ENCODE assay signal across 13 cellular contexts in genomic region chr9:73575071-73575470, GRCh38.
DNase-seq lines count a peak whose midpoint lies in the region; ATAC-seq lines count a peak whose summit lies in the region.
"Had no signal": no experiment of that assay in that cellular context is flagged by ENCODE, and none has a peak within 500 bp of the region (broad histone marks: within the 10 kb centered on the region; RNA-seq: fewer than 3 reads in every experiment).

No MANE protein-coding gene starts in this region.

- no peaks in the 10 kb centered on the region for H3K4me1 Mint-ChIP-seq in stimulated activated memory B cell treated with anti-CD40 and anti-IgM and Interleukin-4, amounts not matched to agents 10 μg/mL and 1 μg/mL and 100 μg/mL, for 72 hours
- H3K4me1 Mint-ChIP-seq: CD8-positive, alpha-beta memory T cell had no signal

- H3K4me3 Mint-ChIP-seq in stimulated activated memory B cell treated with anti-CD40 and anti-IgM and Interleukin-4, amounts not matched to agents 10 μg/mL and 1 μg/mL and 100 μg/mL, for 72 hours = no peak overlapping the region
- H3K4me3 Mint-ChIP-seq: CD8-positive, alpha-beta memory T cell had no signal

- no peaks in the 10 kb centered on the region for H3K36me3 Mint-ChIP-seq in stimulated activated memory B cell treated with anti-CD40 and anti-IgM and Interleukin-4, amounts not matched to agents 10 μg/mL and 1 μg/mL and 100 μg/mL, for 72 hours
- H3K36me3 Mint-ChIP-seq: CD8-positive, alpha-beta memory T cell had no signal

- no peak overlapping the region for H3K27ac Mint-ChIP-seq in stimulated activated memory B cell treated with anti-CD40 and anti-IgM and Interleukin-4, amounts not matched to agents 10 μg/mL and 1 μg/mL and 100 μg/mL, for 72 hours
- H3K27ac Mint-ChIP-seq: CD8-positive, alpha-beta memory T cell had no signal

- no peaks in the 10 kb centered on the region for H3K9me3 Mint-ChIP-seq in stimulated activated memory B cell treated with anti-CD40 and anti-IgM and Interleukin-4, amounts not matched to agents 10 μg/mL and 1 μg/mL and 100 μg/mL, for 72 hours

- ATAC-seq in stimulated activated memory B cell treated with anti-CD40 and anti-IgM and Interleukin-4, amounts not matched to agents 10 μg/mL and 1 μg/mL and 100 μg/mL, for 72 hours = no peak
- ATAC-seq: GM12878 had no signal

- no peaks in the 10 kb centered on the region for H3K27me3 Mint-ChIP-seq in stimulated activated memory B cell treated with anti-CD40 and anti-IgM and Interleukin-4, amounts not matched to agents 10 μg/mL and 1 μg/mL and 100 μg/mL, for 72 hours
- H3K27me3 Mint-ChIP-seq: CD8-positive, alpha-beta memory T cell had no signal

- DNase-seq in NCI-H1092 treated with DMSO at 0.1 percent for 48 hours (lab: John Stamatoyannopoulos, UW) = peak; percentile 69
- DNase-seq in NCI-H1092 (lab: John Stamatoyannopoulos, UW) = no peak
- DNase-seq in NCI-H1105 treated with DMSO at 0.1 percent for 48 hours (lab: John Stamatoyannopoulos, UW) = peak; percentile 28
- DNase-seq in cerebellum (ENCODE audit: low spot score) = peak; percentile 12
- no peak for DNase-seq in central memory CD4-positive, alpha-beta T cell
- no peak for DNase-seq in NCI-H446 treated with DMSO at 0.1 percent for 48 hours (lab: John Stamatoyannopoulos, UW)
- DNase-seq: 8988T; AML-193; CD8-positive, alpha-beta memory T cell; DMS53; GM23248 had no signal

Comparison
In these comparisons a context has a peak if more than half of its experiments do, and no peak if none do; other contexts are left out.
1. DNase-seq: peak in NCI-H1092 treated with DMSO at 0.1 percent for 48 hours (single experiment), NCI-H1105 treated with DMSO at 0.1 percent for 48 hours (single experiment) and cerebellum (single experiment); none in NCI-H1092 (single experiment), central memory CD4-positive, alpha-beta T cell (single experiment) and NCI-H446 treated with DMSO at 0.1 percent for 48 hours (single experiment).